ENCODE assay signal across 2 cellular contexts in the genomic region with DNA sequence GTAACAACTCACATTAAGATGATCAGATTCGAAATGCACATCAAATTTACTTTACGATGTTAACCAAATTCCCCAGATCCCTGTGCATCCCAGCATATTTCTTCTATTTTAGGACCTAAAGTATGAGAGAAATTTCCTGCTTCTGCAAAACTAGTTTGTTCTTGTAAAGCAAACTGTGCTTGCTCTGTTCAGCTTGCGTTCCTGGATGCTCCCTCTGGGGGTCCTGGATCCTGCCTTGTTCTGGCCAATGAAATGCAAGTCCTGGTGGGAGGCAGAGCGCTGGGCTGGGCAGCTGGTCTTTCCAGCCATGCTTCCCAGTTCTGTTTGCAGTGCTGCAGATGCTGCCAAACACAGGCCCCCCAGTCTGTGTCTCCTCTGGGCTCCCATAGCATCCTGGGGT.
TF ChIP-seq lines count a peak whose summit lies in the region.

No MANE protein-coding gene starts in this region.

TF ChIP-seq in GM23338, 12 proteins besides CTCF, POLR2A, EP300 and RAD21 (continued from another document):
- TF ChIP-seq, protein P1, sequence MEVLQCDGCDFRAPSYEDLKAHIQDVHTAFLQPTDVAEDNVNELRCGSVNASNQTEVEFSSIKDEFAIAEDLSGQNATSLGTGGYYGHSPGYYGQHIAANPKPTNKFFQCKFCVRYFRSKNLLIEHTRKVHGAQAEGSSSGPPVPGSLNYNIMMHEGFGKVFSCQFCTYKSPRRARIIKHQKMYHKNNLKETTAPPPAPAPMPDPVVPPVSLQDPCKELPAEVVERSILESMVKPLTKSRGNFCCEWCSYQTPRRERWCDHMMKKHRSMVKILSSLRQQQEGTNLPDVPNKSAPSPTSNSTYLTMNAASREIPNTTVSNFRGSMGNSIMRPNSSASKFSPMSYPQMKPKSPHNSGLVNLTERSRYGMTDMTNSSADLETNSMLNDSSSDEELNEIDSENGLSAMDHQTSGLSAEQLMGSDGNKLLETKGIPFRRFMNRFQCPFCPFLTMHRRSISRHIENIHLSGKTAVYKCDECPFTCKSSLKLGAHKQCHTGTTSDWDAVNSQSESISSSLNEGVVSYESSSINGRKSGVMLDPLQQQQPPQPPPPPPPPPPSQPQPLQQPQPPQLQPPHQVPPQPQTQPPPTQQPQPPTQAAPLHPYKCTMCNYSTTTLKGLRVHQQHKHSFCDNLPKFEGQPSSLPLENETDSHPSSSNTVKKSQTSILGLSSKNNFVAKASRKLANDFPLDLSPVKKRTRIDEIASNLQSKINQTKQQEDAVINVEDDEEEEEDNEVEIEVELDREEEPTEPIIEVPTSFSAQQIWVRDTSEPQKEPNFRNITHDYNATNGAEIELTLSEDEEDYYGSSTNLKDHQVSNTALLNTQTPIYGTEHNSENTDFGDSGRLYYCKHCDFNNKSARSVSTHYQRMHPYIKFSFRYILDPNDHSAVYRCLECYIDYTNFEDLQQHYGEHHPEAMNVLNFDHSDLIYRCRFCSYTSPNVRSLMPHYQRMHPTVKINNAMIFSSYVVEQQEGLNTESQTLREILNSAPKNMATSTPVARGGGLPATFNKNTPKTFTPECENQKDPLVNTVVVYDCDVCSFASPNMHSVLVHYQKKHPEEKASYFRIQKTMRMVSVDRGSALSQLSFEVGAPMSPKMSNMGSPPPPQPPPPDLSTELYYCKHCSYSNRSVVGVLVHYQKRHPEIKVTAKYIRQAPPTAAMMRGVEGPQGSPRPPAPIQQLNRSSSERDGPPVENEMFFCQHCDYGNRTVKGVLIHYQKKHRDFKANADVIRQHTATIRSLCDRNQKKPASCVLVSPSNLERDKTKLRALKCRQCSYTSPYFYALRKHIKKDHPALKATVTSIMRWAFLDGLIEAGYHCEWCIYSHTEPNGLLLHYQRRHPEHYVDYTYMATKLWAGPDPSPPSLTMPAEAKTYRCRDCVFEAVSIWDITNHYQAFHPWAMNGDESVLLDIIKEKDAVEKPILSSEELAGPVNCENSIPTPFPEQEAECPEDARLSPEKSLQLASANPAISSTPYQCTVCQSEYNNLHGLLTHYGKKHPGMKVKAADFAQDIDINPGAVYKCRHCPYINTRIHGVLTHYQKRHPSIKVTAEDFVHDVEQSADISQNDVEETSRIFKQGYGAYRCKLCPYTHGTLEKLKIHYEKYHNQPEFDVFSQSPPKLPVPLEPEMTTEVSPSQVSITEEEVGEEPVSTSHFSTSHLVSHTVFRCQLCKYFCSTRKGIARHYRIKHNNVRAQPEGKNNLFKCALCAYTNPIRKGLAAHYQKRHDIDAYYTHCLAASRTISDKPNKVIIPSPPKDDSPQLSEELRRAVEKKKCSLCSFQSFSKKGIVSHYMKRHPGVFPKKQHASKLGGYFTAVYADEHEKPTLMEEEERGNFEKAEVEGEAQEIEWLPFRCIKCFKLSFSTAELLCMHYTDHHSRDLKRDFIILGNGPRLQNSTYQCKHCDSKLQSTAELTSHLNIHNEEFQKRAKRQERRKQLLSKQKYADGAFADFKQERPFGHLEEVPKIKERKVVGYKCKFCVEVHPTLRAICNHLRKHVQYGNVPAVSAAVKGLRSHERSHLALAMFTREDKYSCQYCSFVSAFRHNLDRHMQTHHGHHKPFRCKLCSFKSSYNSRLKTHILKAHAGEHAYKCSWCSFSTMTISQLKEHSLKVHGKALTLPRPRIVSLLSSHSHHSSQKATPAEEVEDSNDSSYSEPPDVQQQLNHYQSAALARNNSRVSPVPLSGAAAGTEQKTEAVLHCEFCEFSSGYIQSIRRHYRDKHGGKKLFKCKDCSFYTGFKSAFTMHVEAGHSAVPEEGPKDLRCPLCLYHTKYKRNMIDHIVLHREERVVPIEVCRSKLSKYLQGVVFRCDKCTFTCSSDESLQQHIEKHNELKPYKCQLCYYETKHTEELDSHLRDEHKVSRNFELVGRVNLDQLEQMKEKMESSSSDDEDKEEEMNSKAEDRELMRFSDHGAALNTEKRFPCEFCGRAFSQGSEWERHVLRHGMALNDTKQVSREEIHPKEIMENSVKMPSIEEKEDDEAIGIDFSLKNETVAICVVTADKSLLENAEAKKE (CRISPR knock-in tag; IDR thresholded peaks at IDR 0.05) = no peak
- no peak for TF ChIP-seq POLR2AphosphoS5 (IDR thresholded peaks at IDR 0.05; ENCODE audit: low read depth)
- no peak for TF ChIP-seq EZH2phosphoT487 (IDR thresholded peaks at IDR 0.05; ENCODE audit: unreplicated experiment)
- no peak for TF ChIP-seq JUNB (IDR thresholded peaks at IDR 0.05; ENCODE audit: unreplicated experiment)
- TF ChIP-seq, protein P2, sequence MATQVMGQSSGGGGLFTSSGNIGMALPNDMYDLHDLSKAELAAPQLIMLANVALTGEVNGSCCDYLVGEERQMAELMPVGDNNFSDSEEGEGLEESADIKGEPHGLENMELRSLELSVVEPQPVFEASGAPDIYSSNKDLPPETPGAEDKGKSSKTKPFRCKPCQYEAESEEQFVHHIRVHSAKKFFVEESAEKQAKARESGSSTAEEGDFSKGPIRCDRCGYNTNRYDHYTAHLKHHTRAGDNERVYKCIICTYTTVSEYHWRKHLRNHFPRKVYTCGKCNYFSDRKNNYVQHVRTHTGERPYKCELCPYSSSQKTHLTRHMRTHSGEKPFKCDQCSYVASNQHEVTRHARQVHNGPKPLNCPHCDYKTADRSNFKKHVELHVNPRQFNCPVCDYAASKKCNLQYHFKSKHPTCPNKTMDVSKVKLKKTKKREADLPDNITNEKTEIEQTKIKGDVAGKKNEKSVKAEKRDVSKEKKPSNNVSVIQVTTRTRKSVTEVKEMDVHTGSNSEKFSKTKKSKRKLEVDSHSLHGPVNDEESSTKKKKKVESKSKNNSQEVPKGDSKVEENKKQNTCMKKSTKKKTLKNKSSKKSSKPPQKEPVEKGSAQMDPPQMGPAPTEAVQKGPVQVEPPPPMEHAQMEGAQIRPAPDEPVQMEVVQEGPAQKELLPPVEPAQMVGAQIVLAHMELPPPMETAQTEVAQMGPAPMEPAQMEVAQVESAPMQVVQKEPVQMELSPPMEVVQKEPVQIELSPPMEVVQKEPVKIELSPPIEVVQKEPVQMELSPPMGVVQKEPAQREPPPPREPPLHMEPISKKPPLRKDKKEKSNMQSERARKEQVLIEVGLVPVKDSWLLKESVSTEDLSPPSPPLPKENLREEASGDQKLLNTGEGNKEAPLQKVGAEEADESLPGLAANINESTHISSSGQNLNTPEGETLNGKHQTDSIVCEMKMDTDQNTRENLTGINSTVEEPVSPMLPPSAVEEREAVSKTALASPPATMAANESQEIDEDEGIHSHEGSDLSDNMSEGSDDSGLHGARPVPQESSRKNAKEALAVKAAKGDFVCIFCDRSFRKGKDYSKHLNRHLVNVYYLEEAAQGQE (IDR thresholded peaks at IDR 0.05; ENCODE audit: unreplicated experiment) = no peak
- TF ChIP-seq ZNF331 (CRISPR knock-in tag; IDR thresholded peaks at IDR 0.05; ENCODE audit: low read depth) = no peak

TF ChIP-seq in SK-N-SH treated with all-trans-retinoic acid at 6 μM for 48 hours, 23 proteins besides CTCF, POLR2A, EP300 and RAD21 (continued from another document):
- TF ChIP-seq, protein P3, sequence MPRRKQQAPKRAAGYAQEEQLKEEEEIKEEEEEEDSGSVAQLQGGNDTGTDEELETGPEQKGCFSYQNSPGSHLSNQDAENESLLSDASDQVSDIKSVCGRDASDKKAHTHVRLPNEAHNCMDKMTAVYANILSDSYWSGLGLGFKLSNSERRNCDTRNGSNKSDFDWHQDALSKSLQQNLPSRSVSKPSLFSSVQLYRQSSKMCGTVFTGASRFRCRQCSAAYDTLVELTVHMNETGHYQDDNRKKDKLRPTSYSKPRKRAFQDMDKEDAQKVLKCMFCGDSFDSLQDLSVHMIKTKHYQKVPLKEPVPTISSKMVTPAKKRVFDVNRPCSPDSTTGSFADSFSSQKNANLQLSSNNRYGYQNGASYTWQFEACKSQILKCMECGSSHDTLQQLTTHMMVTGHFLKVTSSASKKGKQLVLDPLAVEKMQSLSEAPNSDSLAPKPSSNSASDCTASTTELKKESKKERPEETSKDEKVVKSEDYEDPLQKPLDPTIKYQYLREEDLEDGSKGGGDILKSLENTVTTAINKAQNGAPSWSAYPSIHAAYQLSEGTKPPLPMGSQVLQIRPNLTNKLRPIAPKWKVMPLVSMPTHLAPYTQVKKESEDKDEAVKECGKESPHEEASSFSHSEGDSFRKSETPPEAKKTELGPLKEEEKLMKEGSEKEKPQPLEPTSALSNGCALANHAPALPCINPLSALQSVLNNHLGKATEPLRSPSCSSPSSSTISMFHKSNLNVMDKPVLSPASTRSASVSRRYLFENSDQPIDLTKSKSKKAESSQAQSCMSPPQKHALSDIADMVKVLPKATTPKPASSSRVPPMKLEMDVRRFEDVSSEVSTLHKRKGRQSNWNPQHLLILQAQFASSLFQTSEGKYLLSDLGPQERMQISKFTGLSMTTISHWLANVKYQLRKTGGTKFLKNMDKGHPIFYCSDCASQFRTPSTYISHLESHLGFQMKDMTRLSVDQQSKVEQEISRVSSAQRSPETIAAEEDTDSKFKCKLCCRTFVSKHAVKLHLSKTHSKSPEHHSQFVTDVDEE (CRISPR knock-in tag; IDR thresholded peaks at IDR 0.05) = no peak
- TF ChIP-seq ZNF565 (CRISPR knock-in tag; conservative IDR thresholded peaks at IDR 0.05; ENCODE audit: low read depth) (no peak), ISL1 (CRISPR knock-in tag; IDR thresholded peaks at IDR 0.05) (no peak), OSR1 (CRISPR knock-in tag; IDR thresholded peaks at IDR 0.05) (no peak), SNAI2 (CRISPR knock-in tag; IDR thresholded peaks at IDR 0.05) (no peak), ZNF8 (CRISPR knock-in tag; IDR thresholded peaks at IDR 0.05) (no peak), PPARA (CRISPR knock-in tag; IDR thresholded peaks at IDR 0.05; ENCODE audit: borderline replicate concordance) (no peak), ZFP30 (CRISPR knock-in tag; IDR thresholded peaks at IDR 0.05) (no peak), CSDC2 (CRISPR knock-in tag; IDR thresholded peaks at IDR 0.05) (no peak), BACH2 (CRISPR knock-in tag; IDR thresholded peaks at IDR 0.05; ENCODE audit: borderline replicate concordance) (no peak)
- TF ChIP-seq, protein P4, sequence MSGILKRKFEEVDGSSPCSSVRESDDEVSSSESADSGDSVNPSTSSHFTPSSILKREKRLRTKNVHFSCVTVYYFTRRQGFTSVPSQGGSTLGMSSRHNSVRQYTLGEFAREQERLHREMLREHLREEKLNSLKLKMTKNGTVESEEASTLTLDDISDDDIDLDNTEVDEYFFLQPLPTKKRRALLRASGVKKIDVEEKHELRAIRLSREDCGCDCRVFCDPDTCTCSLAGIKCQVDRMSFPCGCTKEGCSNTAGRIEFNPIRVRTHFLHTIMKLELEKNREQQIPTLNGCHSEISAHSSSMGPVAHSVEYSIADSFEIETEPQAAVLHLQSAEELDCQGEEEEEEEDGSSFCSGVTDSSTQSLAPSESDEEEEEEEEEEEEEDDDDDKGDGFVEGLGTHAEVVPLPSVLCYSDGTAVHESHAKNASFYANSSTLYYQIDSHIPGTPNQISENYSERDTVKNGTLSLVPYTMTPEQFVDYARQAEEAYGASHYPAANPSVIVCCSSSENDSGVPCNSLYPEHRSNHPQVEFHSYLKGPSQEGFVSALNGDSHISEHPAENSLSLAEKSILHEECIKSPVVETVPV (CRISPR knock-in tag; IDR thresholded peaks at IDR 0.05) = no peak
- TF ChIP-seq, protein P5, sequence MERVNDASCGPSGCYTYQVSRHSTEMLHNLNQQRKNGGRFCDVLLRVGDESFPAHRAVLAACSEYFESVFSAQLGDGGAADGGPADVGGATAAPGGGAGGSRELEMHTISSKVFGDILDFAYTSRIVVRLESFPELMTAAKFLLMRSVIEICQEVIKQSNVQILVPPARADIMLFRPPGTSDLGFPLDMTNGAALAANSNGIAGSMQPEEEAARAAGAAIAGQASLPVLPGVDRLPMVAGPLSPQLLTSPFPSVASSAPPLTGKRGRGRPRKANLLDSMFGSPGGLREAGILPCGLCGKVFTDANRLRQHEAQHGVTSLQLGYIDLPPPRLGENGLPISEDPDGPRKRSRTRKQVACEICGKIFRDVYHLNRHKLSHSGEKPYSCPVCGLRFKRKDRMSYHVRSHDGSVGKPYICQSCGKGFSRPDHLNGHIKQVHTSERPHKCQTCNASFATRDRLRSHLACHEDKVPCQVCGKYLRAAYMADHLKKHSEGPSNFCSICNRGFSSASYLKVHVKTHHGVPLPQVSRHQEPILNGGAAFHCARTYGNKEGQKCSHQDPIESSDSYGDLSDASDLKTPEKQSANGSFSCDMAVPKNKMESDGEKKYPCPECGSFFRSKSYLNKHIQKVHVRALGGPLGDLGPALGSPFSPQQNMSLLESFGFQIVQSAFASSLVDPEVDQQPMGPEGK (CRISPR knock-in tag; IDR thresholded peaks at IDR 0.05; ENCODE audit: borderline replicate concordance) = no peak
- TF ChIP-seq, protein P6, sequence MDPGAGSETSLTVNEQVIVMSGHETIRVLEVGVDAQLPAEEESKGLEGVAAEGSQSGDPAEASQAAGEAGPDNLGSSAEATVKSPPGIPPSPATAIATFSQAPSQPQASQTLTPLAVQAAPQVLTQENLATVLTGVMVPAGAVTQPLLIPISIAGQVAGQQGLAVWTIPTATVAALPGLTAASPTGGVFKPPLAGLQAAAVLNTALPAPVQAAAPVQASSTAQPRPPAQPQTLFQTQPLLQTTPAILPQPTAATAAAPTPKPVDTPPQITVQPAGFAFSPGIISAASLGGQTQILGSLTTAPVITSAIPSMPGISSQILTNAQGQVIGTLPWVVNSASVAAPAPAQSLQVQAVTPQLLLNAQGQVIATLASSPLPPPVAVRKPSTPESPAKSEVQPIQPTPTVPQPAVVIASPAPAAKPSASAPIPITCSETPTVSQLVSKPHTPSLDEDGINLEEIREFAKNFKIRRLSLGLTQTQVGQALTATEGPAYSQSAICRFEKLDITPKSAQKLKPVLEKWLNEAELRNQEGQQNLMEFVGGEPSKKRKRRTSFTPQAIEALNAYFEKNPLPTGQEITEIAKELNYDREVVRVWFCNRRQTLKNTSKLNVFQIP (CRISPR knock-in tag; IDR thresholded peaks at IDR 0.05; ENCODE audit: borderline replicate concordance, low read depth) = no peak
